ENCODE assay signal across 11 cellular contexts in genomic region chr22:23763579-23764331, GRCh38. TPM values are rescaled to one million over a fixed set of nuclear protein-coding genes. Genes with fewer than 3 reads are reported as not detected.
DNase-seq lines count a peak whose midpoint lies in the region; ATAC-seq and TF ChIP-seq lines count a peak whose summit lies in the region.
"Had no signal": no experiment of that assay in that cellular context is flagged by ENCODE, and none has a peak within 500 bp of the region (broad histone marks: within the 10 kb centered on the region; RNA-seq: fewer than 3 reads in every experiment).

No MANE protein-coding gene starts in this region.

- peaks cover 31% of the 10 kb centered on the region for H3K4me1 ChIP-seq in effector memory CD4-positive, alpha-beta T cell (ENCODE audit: control insufficient read depth, insufficient read depth, low read length, poor library complexity, severe bottlenecking)
- H3K4me1 ChIP-seq in foreskin keratinocyte, result no peaks in the 10 kb centered on the region

- no peak for TF ChIP-seq CTCF in foreskin keratinocyte (conservative IDR thresholded peaks at IDR 0.05)

- DNase-seq in DMS153 treated with DMSO at 0.1 percent for 48 hours (lab: John Stamatoyannopoulos, UW; ENCODE audit: unreplicated experiment) (peak; percentile 38), SIG-M5 treated with dmso at 0.1 percent for 504 hours (lab: John Stamatoyannopoulos, UW; ENCODE audit: unreplicated experiment) (no peak), NCI-H748 (lab: John Stamatoyannopoulos, UW; ENCODE audit: unreplicated experiment) (no peak), foreskin keratinocyte (no peak)
- DNase-seq in activated CD4-positive, alpha-beta T cell treated with anti-CD3 and anti-CD28 coated beads for 4 hours, result peak; percentile 43 to 54
- peak in 2 of 3 donors; percentile 17 to 26 for DNase-seq in effector memory CD4-positive, alpha-beta T cell
- DNase-seq in stimulated activated CD4-positive, alpha-beta T cell treated with anti-CD3 and anti-CD28 coated beads, Interleukin-12 subunit alpha, Interleukin-12 subunit beta, amount 100 ng/mL, for 48 hours (ENCODE audit: low read depth in 2 of 3, low spot score in 1 of 3), result peak in 2 of 3 donors; percentile 40 to 43
- DNase-seq: GDM1 had no signal

- H3K36me3 ChIP-seq in effector memory CD4-positive, alpha-beta T cell (ENCODE audit: control insufficient read depth, insufficient read depth, low read length), result no peaks in the 10 kb centered on the region

- no peak overlapping the region for H3K27ac ChIP-seq in effector memory CD4-positive, alpha-beta T cell (ENCODE audit: insufficient read depth, low read length, poor library complexity, severe bottlenecking)
- H3K27ac ChIP-seq in foreskin keratinocyte, result no peak overlapping the region

- H3K27me3 ChIP-seq in effector memory CD4-positive, alpha-beta T cell (replicated peaks; ENCODE audit: control insufficient read depth, insufficient read depth, low read length, poor library complexity, severe bottlenecking), result no peaks in the 10 kb centered on the region
- no peaks in the 10 kb centered on the region for H3K27me3 ChIP-seq in foreskin keratinocyte

- H3K9me3 ChIP-seq in effector memory CD4-positive, alpha-beta T cell (ENCODE audit: control insufficient read depth, low read length), result no peaks in the 10 kb centered on the region

- H3K4me3 ChIP-seq in effector memory CD4-positive, alpha-beta T cell (ENCODE audit: insufficient read depth, low read depth, low read length, poor library complexity, severe bottlenecking), result peak overlapping the region; percentile 48

- ATAC-seq in HG02884 (IDR thresholded peaks at IDR 0.05; ENCODE audit: unreplicated experiment) (no peak), foreskin keratinocyte (no peak)

RNA-seq across cellular contexts. Expression of gene C22orf15, which starts 1.0 kb away (rescaled TPM):
- 0.35 and 0.92 TPM in 2 replicates for total RNA-seq in foreskin keratinocyte
- polyA plus RNA-seq in foreskin keratinocyte, result 0.51 and 0.92 TPM in 2 replicates
- total RNA-seq: subcutaneous adipose tissue had no signal
- polyA plus RNA-seq: keratinocyte had no signal

RNA-seq across cellular contexts. Expression of gene CHCHD10, which starts 4.0 kb away (rescaled TPM):
- 29.9 and 71.2 TPM in 2 replicates for total RNA-seq in foreskin keratinocyte
- polyA plus RNA-seq in foreskin keratinocyte, result 75.0 and 101 TPM in 2 replicates

RNA-seq across cellular contexts. Expression of gene MMP11, which starts 8.9 kb away (rescaled TPM):
- total RNA-seq in foreskin keratinocyte, result 0.25 and 0.58 TPM in 2 replicates
- polyA plus RNA-seq in foreskin keratinocyte, result 0.21 and 0.31 TPM in 2 replicates

RNA-seq across cellular contexts. Expression of gene VPREB3, which starts 9.5 kb away (rescaled TPM):
- not detected in 2 replicates for total RNA-seq in foreskin keratinocyte
- polyA plus RNA-seq in foreskin keratinocyte, result not detected in 2 replicates
- polyA plus RNA-seq: keratinocyte had no signal

RNA-seq across cellular contexts. Expression of gene ZNF70, which starts 12.8 kb away (rescaled TPM):
- 3.0 and 3.3 TPM in 2 replicates for total RNA-seq in foreskin keratinocyte
- polyA plus RNA-seq in foreskin keratinocyte, result 0.52 and 0.53 TPM in 2 replicates

Comparison
In these comparisons a context has a peak if more than half of its experiments do, and no peak if none do; other contexts are left out.
1. DNase-seq: peak in DMS153 treated with DMSO at 0.1 percent for 48 hours (single experiment), activated CD4-positive, alpha-beta T cell treated with anti-CD3 and anti-CD28 coated beads for 4 hours (2 of 2), effector memory CD4-positive, alpha-beta T cell (2 of 3) and stimulated activated CD4-positive, alpha-beta T cell treated with anti-CD3 and anti-CD28 coated beads, Interleukin-12 subunit alpha, Interleukin-12 subunit beta, amount 100 ng/mL, for 48 hours (2 of 3); none in SIG-M5 treated with dmso at 0.1 percent for 504 hours (single experiment), NCI-H748 (single experiment) and foreskin keratinocyte (0 of 2).